15 cellular contexts compared by ENCODE assay signal in the genomic region with DNA sequence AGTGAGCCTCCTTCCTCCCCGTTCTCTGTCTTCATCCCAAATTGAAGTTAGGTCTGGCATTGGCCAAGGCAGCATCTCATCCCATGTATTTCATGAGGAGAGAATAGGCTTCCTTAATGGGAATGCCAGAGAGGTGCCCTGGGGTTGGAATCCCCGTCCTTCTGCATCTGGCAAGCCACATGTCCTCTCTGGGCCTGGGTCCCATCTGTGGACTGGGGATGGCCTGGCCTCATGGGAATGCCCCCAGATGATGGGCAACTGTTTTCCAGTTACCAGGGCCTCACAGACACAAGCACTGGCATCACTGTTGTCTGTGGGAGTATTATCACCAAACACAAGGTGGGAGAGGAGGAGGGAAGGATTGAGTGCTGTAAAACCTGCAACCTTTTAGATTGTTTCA.
DNase-seq lines count a peak whose midpoint lies in the region; ATAC-seq and TF ChIP-seq lines count a peak whose summit lies in the region.
"Had no signal": no experiment of that assay in that cellular context is flagged by ENCODE, and none has a peak within 500 bp of the region (broad histone marks: within the 10 kb centered on the region; RNA-seq: fewer than 3 reads in every experiment).

No MANE protein-coding gene starts in this region.

- H2BK5ac ChIP-seq in H9 (ENCODE audit: insufficient read length, low read length): no peak overlapping the region
- no peak overlapping the region for H2BK5ac ChIP-seq in neuronal stem cell (ENCODE audit: low read length)

- no peak overlapping the region for H2AK5ac ChIP-seq in H9 (ENCODE audit: insufficient read length, low read length)
- peak overlapping the region; percentile 3 for H2AK5ac ChIP-seq in neuronal stem cell (ENCODE audit: low read depth, low read length)

- no peaks in the 10 kb centered on the region for H3K23me2 ChIP-seq in H9 (ENCODE audit: insufficient read length, low read depth, low read length, poor library complexity, severe bottlenecking)

- H3K27ac Mint-ChIP-seq in H9 (no peak overlapping the region), glutamatergic neuron (ENCODE audit: unreplicated experiment) (peak overlapping the region; percentile 64)
- H3K27ac Mint-ChIP-seq: B cell; CD4-positive, alpha-beta T cell; GM23338 had no signal

- H2BK15ac ChIP-seq in H9 (ENCODE audit: low read depth, low read length): no peak overlapping the region
- H2BK15ac ChIP-seq in neuronal stem cell (ENCODE audit: low read length): peak overlapping the region; percentile 23

- no peak overlapping the region for H3K4me3 ChIP-seq in neuronal stem cell (ENCODE audit: low read length in 2 of 2)
- H3K4me3 ChIP-seq: GM23338, HAP-1 had no signal

- no peak overlapping the region for H3K56ac ChIP-seq in H9 (ENCODE audit: insufficient read length, low read depth, low read length)

- H3K79me1 ChIP-seq in H9 (ENCODE audit: insufficient read depth, low read depth, low read length, poor library complexity, severe bottlenecking) (no peaks in the 10 kb centered on the region), neuronal stem cell (ENCODE audit: low read depth, low read length) (no peaks in the 10 kb centered on the region)

- H3K4ac ChIP-seq in H9 (ENCODE audit: low read depth, low read length) (no peak overlapping the region), neuronal stem cell (ENCODE audit: low read length) (no peak overlapping the region)

- peaks cover 11 to 19% of the 10 kb centered on the region in 2 experiments for H3K4me1 Mint-ChIP-seq in H9
- peaks cover 31% of the 10 kb centered on the region for H3K4me1 Mint-ChIP-seq in glutamatergic neuron (ENCODE audit: low read depth, unreplicated experiment)
- H3K4me1 Mint-ChIP-seq: B cell had no signal

- no peak overlapping the region for H4K5ac ChIP-seq in H9 (ENCODE audit: insufficient read length, low read depth, low read length)

- H3K9me3 Mint-ChIP-seq in H9 (no peaks in the 10 kb centered on the region; a peak in 2 of 5 replicates), glutamatergic neuron (ENCODE audit: unreplicated experiment) (peaks cover 2% of the 10 kb centered on the region)
- H3K9me3 Mint-ChIP-seq: CD4-positive, alpha-beta T cell; GM23338 had no signal

- in situ Hi-C loops in KBM-7 (cut with MboI; ENCODE audit: low pct_unique_long_range_greater_than_20kb, low sequenced_read_pairs): no loop called here

- peak; percentile 16 for DNase-seq in H9
- DNase-seq in glutamatergic neuron: no peak
- no peak for DNase-seq in neuronal stem cell (ENCODE audit: low spot score)
- DNase-seq in KBM-7: no peak
- DNase-seq in cortex of kidney (lab: John Stamatoyannopoulos, UW): no peak
- DNase-seq: C1 segment of cervical spinal cord; Calu3; CD4-positive, alpha-beta T cell; DMS 273 treated with DMSO at 0.1 percent for 48 hours had no signal

- H3K4me2 ChIP-seq in H9 (ENCODE audit: insufficient read depth, insufficient read length, low read length): no peak overlapping the region
- H3K4me2 ChIP-seq in neuronal stem cell (ENCODE audit: insufficient read depth, low read length, poor library complexity, severe bottlenecking): no peak overlapping the region
- H3K4me2 ChIP-seq: GM23338 had no signal

- H2BK12ac ChIP-seq in H9 (ENCODE audit: insufficient read length, low read depth, low read length) (no peak overlapping the region), neuronal stem cell (ENCODE audit: low read length) (no peak overlapping the region)

- H2BK120ac ChIP-seq in H9 (ENCODE audit: low read depth, low read length, poor library complexity, severe bottlenecking) (no peak overlapping the region), neuronal stem cell (ENCODE audit: low read depth, low read length) (no peak overlapping the region)

- H4K20me1 ChIP-seq in H9 (ENCODE audit: control insufficient read depth, insufficient read depth, insufficient read length): no peaks in the 10 kb centered on the region

- no peaks in the 10 kb centered on the region; the same call in 1 of the 2 replicates for H3K27me3 Mint-ChIP-seq in H9 (ENCODE audit: low read depth)
- H3K27me3 Mint-ChIP-seq in glutamatergic neuron (ENCODE audit: unreplicated experiment): peaks cover 8% of the 10 kb centered on the region
- H3K27me3 Mint-ChIP-seq: CD4-positive, alpha-beta T cell had no signal

- H3K9me3 ChIP-seq in H9 (ENCODE audit: control insufficient read depth, low read depth, low read length) (no peaks in the 10 kb centered on the region), neuronal stem cell (replicated peaks in 1 of 2; ENCODE audit: control insufficient read depth in 2 of 2, insufficient read depth in 1 of 2, low read depth in 1 of 2, low read length in 2 of 2) (no peaks in the 10 kb centered on the region)
- H3K9me3 ChIP-seq: HAP-1 had no signal

- H3K23ac ChIP-seq in H9 (ENCODE audit: insufficient read length, low read depth, low read length): no peak overlapping the region
- no peak overlapping the region for H3K23ac ChIP-seq in neuronal stem cell (ENCODE audit: low read depth, low read length, poor library complexity)

- H4K91ac ChIP-seq in H9 (ENCODE audit: insufficient read length, low read depth, low read length) (no peak overlapping the region), neuronal stem cell (ENCODE audit: low read depth, low read length, poor library complexity) (no peak overlapping the region)

- no peak overlapping the region for H3T11ph ChIP-seq in H9 (ENCODE audit: low read length)

- H4K8ac ChIP-seq in H9 (replicated peaks; ENCODE audit: insufficient read length, low read depth, low read length): no peak overlapping the region
- H4K8ac ChIP-seq in neuronal stem cell (ENCODE audit: low read depth, low read length): no peak overlapping the region

- H2BK20ac ChIP-seq in H9 (ENCODE audit: low read depth, low read length, poor library complexity, severe bottlenecking): no peak overlapping the region

- WGBS in H9 (ENCODE audit: extremely low coverage, insufficient read length, low lambda C conversion rate): no CpG with 5 or more reads among the region's 2 CpGs
- no CpG with 5 or more reads among the region's 2 CpGs for WGBS in neuronal stem cell (ENCODE audit: extremely low coverage in 2 of 2, insufficient read length in 2 of 2, insufficient replicate concordance in 1 of 2), 2 donors

- no peaks in the 10 kb centered on the region for H3K79me2 ChIP-seq in H9 (ENCODE audit: insufficient read depth, low read length)

- H3K18ac ChIP-seq in H9 (ENCODE audit: insufficient read length, low read depth, low read length) (no peak overlapping the region), neuronal stem cell (ENCODE audit: low read length) (no peak overlapping the region)

- H3K4me1 ChIP-seq in H9 (ENCODE audit: insufficient read depth, low read length) (no peaks in the 10 kb centered on the region), neuronal stem cell (ENCODE audit: control insufficient read depth in 2 of 2, insufficient read depth in 1 of 2, low read depth in 1 of 2, low read length in 2 of 2) (peaks cover 0 to 12% of the 10 kb centered on the region in 2 donors)
- H3K4me1 ChIP-seq: HAP-1 had no signal

- H3K36me3 Mint-ChIP-seq in H9 (ENCODE audit: insufficient read depth in 1 of 3, low read depth in 3 of 3): no peaks in the 10 kb centered on the region
- H3K36me3 Mint-ChIP-seq in glutamatergic neuron (ENCODE audit: unreplicated experiment): no peaks in the 10 kb centered on the region

- H3K9ac ChIP-seq in H9 (ENCODE audit: extremely low read depth, insufficient read length, low read length) (no peak overlapping the region), neuronal stem cell (ENCODE audit: low read depth, low read length, poor library complexity) (no peak overlapping the region)

- H3K27me3 ChIP-seq in H9 (ENCODE audit: insufficient read depth, low read length) (no peaks in the 10 kb centered on the region), neuronal stem cell (ENCODE audit: control insufficient read depth in 3 of 3, insufficient read depth in 3 of 3, low read depth in 1 of 3, low read length in 3 of 3) (peaks cover 0 to 5% (median 0%) of the 10 kb centered on the region in 3 experiments)

- H3K14ac ChIP-seq in H9 (ENCODE audit: insufficient read depth, low read length) (no peak overlapping the region), neuronal stem cell (ENCODE audit: low read length) (no peak overlapping the region)

- H2AFZ ChIP-seq in H9 (ENCODE audit: low read length): no peak overlapping the region
- H2AFZ ChIP-seq in neuronal stem cell (ENCODE audit: low read length): no peak overlapping the region
- H2AFZ ChIP-seq: GM23338 had no signal

- TF ChIP-seq CTCF in H9 (conservative IDR thresholded peaks at IDR 0.05) (no peak), glutamatergic neuron (IDR thresholded peaks at IDR 0.05; ENCODE audit: partially characterized antibody, unreplicated experiment) (no peak)

- H3K27ac ChIP-seq in H9 (ENCODE audit: insufficient read length, low read depth, low read length) (no peak overlapping the region), neuronal stem cell (replicated peaks; ENCODE audit: low read length) (no peak overlapping the region)
- H3K27ac ChIP-seq: HL-60 had no signal

- no peak overlapping the region for H3K4me3 Mint-ChIP-seq in H9
- H3K4me3 Mint-ChIP-seq in glutamatergic neuron (ENCODE audit: unreplicated experiment): no peak overlapping the region
- H3K4me3 Mint-ChIP-seq: B cell; CD4-positive, alpha-beta T cell; GM23338 had no signal

- no peaks in the 10 kb centered on the region for H3K36me3 ChIP-seq in neuronal stem cell (replicated peaks in 1 of 2; ENCODE audit: control insufficient read depth in 2 of 2, insufficient read depth in 2 of 2, low read length in 2 of 2)
- H3K36me3 ChIP-seq: HAP-1 had no signal

- ATAC-seq in SK-N-SH treated with all-trans-retinoic acid at 6 μM for 48 hours (peak; percentile 23), HG03025 (IDR thresholded peaks at IDR 0.05; ENCODE audit: low FRiP score, unreplicated experiment) (no peak)
- ATAC-seq: GM23338 had no signal
